In the genomic region with DNA sequence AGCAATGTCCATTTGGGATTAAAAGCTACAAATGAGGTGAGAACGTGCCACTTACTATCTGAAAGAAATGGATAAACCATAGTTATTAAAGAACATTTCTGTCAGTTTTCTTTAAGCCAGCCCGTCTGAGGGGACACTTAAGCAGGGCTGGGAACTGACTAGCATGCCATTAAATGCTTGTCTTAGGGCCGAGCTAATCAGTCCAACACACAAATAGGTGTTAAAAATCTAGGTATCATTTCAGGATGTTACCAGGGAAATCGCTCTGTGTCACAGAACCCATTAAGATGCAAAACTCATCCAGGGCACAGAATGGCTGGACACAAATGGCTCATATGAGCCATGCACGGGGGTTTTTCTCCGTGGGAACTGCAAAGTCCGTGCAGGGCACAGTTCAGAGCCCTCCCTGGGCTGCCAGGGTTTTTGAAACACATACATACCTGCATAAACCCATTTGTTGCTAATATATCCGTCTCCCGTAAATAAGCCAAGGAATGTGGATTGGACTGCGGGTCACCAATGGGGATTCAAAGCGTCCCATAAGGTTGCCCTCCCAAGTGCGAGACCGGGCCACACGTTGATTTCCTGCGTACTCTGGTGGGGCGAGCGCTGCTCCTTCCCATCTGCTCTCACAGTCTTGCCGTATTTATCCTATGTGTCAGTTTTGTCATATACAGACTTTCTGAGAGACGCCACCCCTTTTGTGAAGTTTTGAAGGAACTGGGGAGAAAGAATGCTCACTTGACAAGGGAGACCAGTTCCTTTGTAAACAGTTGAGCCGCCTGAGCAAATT, we compare ENCODE assay signal across 3 cellular contexts.
TF ChIP-seq lines count a peak whose summit lies in the region.

No MANE protein-coding gene starts in this region.

TF ChIP-seq in SK-N-SH, 30 proteins besides CTCF, POLR2A, EP300 and RAD21 (continues in another document):
- TF ChIP-seq, protein P1, sequence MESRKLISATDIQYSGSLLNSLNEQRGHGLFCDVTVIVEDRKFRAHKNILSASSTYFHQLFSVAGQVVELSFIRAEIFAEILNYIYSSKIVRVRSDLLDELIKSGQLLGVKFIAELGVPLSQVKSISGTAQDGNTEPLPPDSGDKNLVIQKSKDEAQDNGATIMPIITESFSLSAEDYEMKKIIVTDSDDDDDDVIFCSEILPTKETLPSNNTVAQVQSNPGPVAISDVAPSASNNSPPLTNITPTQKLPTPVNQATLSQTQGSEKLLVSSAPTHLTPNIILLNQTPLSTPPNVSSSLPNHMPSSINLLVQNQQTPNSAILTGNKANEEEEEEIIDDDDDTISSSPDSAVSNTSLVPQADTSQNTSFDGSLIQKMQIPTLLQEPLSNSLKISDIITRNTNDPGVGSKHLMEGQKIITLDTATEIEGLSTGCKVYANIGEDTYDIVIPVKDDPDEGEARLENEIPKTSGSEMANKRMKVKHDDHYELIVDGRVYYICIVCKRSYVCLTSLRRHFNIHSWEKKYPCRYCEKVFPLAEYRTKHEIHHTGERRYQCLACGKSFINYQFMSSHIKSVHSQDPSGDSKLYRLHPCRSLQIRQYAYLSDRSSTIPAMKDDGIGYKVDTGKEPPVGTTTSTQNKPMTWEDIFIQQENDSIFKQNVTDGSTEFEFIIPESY (IDR thresholded peaks at IDR 0.05; ENCODE audit: borderline replicate concordance, low read depth), result no peak
- TF ChIP-seq YY1 (IDR thresholded peaks at IDR 0.05; ENCODE audit: low read depth), result no peak
- TF ChIP-seq, protein P2, sequence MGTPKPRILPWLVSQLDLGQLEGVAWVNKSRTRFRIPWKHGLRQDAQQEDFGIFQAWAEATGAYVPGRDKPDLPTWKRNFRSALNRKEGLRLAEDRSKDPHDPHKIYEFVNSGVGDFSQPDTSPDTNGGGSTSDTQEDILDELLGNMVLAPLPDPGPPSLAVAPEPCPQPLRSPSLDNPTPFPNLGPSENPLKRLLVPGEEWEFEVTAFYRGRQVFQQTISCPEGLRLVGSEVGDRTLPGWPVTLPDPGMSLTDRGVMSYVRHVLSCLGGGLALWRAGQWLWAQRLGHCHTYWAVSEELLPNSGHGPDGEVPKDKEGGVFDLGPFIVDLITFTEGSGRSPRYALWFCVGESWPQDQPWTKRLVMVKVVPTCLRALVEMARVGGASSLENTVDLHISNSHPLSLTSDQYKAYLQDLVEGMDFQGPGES (IDR thresholded peaks at IDR 0.05; ENCODE audit: low read depth, low read length), result no peak
- TF ChIP-seq FOXJ3 (CRISPR knock-in tag; IDR thresholded peaks at IDR 0.05), result no peak
- TF ChIP-seq CHD2 (IDR thresholded peaks at IDR 0.05; ENCODE audit: low read length, partially characterized antibody), result no peak
- no peak for TF ChIP-seq MEF2A (IDR thresholded peaks at IDR 0.05; ENCODE audit: borderline replicate concordance, low read depth)
- no peak for TF ChIP-seq POLR2AphosphoS5 (IDR thresholded peaks at IDR 0.05; ENCODE audit: low read depth, low read length)
- TF ChIP-seq RFX5 (IDR thresholded peaks at IDR 0.05; ENCODE audit: low read length), result no peak
- TF ChIP-seq TEAD4 (IDR thresholded peaks at IDR 0.05; ENCODE audit: borderline replicate concordance, insufficient read depth), result no peak
- TF ChIP-seq, protein P3, sequence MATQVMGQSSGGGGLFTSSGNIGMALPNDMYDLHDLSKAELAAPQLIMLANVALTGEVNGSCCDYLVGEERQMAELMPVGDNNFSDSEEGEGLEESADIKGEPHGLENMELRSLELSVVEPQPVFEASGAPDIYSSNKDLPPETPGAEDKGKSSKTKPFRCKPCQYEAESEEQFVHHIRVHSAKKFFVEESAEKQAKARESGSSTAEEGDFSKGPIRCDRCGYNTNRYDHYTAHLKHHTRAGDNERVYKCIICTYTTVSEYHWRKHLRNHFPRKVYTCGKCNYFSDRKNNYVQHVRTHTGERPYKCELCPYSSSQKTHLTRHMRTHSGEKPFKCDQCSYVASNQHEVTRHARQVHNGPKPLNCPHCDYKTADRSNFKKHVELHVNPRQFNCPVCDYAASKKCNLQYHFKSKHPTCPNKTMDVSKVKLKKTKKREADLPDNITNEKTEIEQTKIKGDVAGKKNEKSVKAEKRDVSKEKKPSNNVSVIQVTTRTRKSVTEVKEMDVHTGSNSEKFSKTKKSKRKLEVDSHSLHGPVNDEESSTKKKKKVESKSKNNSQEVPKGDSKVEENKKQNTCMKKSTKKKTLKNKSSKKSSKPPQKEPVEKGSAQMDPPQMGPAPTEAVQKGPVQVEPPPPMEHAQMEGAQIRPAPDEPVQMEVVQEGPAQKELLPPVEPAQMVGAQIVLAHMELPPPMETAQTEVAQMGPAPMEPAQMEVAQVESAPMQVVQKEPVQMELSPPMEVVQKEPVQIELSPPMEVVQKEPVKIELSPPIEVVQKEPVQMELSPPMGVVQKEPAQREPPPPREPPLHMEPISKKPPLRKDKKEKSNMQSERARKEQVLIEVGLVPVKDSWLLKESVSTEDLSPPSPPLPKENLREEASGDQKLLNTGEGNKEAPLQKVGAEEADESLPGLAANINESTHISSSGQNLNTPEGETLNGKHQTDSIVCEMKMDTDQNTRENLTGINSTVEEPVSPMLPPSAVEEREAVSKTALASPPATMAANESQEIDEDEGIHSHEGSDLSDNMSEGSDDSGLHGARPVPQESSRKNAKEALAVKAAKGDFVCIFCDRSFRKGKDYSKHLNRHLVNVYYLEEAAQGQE (IDR thresholded peaks at IDR 0.05; ENCODE audit: low read depth, low read length), result no peak
- TF ChIP-seq MXI1 (IDR thresholded peaks at IDR 0.05; ENCODE audit: low read depth, low read length), result no peak

TF ChIP-seq in SK-N-SH treated with all-trans-retinoic acid at 6 μM for 48 hours, 23 proteins besides CTCF, POLR2A, EP300 and RAD21:
- TF ChIP-seq, protein P4, sequence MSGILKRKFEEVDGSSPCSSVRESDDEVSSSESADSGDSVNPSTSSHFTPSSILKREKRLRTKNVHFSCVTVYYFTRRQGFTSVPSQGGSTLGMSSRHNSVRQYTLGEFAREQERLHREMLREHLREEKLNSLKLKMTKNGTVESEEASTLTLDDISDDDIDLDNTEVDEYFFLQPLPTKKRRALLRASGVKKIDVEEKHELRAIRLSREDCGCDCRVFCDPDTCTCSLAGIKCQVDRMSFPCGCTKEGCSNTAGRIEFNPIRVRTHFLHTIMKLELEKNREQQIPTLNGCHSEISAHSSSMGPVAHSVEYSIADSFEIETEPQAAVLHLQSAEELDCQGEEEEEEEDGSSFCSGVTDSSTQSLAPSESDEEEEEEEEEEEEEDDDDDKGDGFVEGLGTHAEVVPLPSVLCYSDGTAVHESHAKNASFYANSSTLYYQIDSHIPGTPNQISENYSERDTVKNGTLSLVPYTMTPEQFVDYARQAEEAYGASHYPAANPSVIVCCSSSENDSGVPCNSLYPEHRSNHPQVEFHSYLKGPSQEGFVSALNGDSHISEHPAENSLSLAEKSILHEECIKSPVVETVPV (CRISPR knock-in tag; IDR thresholded peaks at IDR 0.05), result no peak
- TF ChIP-seq TCF4 (CRISPR knock-in tag; IDR thresholded peaks at IDR 0.05; ENCODE audit: borderline replicate concordance), result no peak
- TF ChIP-seq ZNF565 (CRISPR knock-in tag; conservative IDR thresholded peaks at IDR 0.05; ENCODE audit: low read depth), result no peak
- no peak for TF ChIP-seq GLIS3 (CRISPR knock-in tag; IDR thresholded peaks at IDR 0.05)
TF ChIP-seq in SK-N-SH treated with all-trans-retinoic acid at 6 μM for 48 hours: peak in this region for 0.

TF ChIP-seq in endothelial cell of umbilical vein, 7 proteins besides CTCF, POLR2A, EP300 and RAD21:
- TF ChIP-seq, protein P5, sequence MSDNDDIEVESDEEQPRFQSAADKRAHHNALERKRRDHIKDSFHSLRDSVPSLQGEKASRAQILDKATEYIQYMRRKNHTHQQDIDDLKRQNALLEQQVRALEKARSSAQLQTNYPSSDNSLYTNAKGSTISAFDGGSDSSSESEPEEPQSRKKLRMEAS (IDR thresholded peaks at IDR 0.05; ENCODE audit: insufficient read depth, insufficient read length), result no peak
- TF ChIP-seq JUN (IDR thresholded peaks at IDR 0.05; ENCODE audit: borderline replicate concordance, insufficient read depth, insufficient read length, low read depth) (no peak), FOS (IDR thresholded peaks at IDR 0.05; ENCODE audit: borderline replicate concordance, insufficient read depth, low read length) (no peak), EZH2 (IDR thresholded peaks at IDR 0.05; ENCODE audit: borderline replicate concordance, low read depth, low read length, severe bottlenecking) (no peak), GATA2 (IDR thresholded peaks at IDR 0.05; ENCODE audit: insufficient read depth, insufficient read length, low read depth, low read length) (no peak), MYC (IDR thresholded peaks at IDR 0.05; ENCODE audit: low read depth, low read length) (no peak), POLR2AphosphoS5 (IDR thresholded peaks at IDR 0.05; ENCODE audit: insufficient read depth, low read depth, low read length) (no peak)
